20 cellular contexts compared by ENCODE assay signal in the genomic region with DNA sequence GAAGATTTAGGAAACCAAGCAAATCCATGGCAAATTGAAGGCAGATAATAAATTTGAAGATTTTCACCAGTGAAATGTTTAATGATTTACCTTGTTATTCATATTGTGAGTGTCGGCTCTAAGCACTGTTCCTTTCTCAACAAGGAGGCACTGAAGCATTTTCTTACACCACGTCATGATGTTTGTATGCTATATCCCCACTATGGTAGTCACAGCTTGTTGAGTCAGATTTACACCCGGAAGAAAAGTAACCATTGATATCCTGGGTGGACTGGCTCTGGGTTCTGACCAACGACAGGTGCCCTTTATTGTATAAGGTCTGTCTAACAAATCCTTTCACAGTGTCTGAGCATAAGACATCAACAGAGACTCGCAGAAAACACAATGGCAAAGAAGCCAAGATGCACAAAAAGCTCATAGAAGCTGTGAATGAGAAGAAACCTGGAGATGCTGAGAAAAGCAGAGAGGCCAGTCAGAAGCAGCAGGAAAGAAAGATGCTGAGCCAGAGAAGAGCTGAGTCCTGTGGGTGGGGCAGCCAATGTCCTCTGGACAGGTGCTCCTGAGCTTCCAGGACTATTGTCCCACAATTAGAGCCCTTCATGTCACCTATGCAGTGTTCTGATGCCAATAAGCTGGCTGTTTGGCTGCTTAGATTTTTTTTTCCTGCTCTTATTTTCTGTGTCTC. TPM values are rescaled to one million over a fixed set of nuclear protein-coding genes. Genes with fewer than 3 reads are reported as not detected.
A peak's percentile ranks its signal among the peaks of the same experiment; 100 is the strongest.
DNase-seq lines count a peak whose midpoint lies in the region; ATAC-seq and TF ChIP-seq lines count a peak whose summit lies in the region.
"Had no signal": no experiment of that assay in that cellular context is flagged by ENCODE, and none has a peak within 500 bp of the region (broad histone marks: within the 10 kb centered on the region; RNA-seq: fewer than 3 reads in every experiment).

No MANE protein-coding gene starts in this region.

- H3K4me1 Mint-ChIP-seq in WTC11: no peaks in the 10 kb centered on the region; the same call in 1 of the 2 replicates
- H3K4me1 Mint-ChIP-seq: GM23338 had no signal

- TF ChIP-seq CTCF in WTC11 (IDR thresholded peaks at IDR 0.05): no peak

- peak; percentile 68 for DNase-seq in Daoy (ENCODE audit: low read depth)
- peak; percentile 58 for DNase-seq in M059J (ENCODE audit: low read depth)
- DNase-seq in amniotic epithelial cell (ENCODE audit: low read depth): peak; percentile 80
- DNase-seq in kidney glomerular epithelial cell (lab: John Stamatoyannopoulos, UW): peak; percentile 93
- no peak for DNase-seq in T-helper 2 cell
- no peak for DNase-seq in NCI-H82 treated with DMSO at 0.1 percent for 48 hours (lab: John Stamatoyannopoulos, UW; ENCODE audit: unreplicated experiment)
- no peak for DNase-seq in WTC11 (ENCODE audit: low spot score)
- DNase-seq: activated CD4-positive, alpha-beta T cell treated with anti-CD3 and anti-CD28 coated beads, Interleukin-2, amount 50 U/mL, for 48 hours; activated naive CD4-positive, alpha-beta T cell; AML-193; amygdala; effector CD8-positive, alpha-beta T cell; EL; heart right ventricle; MG63; NCI-H1694 treated with DMSO at 0.1 percent for 48 hours; occipital lobe; SIG-M5; testis had no signal

- 0 out of 2 replicates have a peak, but pooled peaks cover 3% of the 10 kb centered on the region for H3K9me3 Mint-ChIP-seq in WTC11
- H3K9me3 Mint-ChIP-seq: GM23338 had no signal

- H3K4me3 Mint-ChIP-seq in WTC11: no peak overlapping the region
- H3K4me3 Mint-ChIP-seq: GM23338 had no signal

- H3K27me3 Mint-ChIP-seq in WTC11 (ENCODE audit: low read depth): no peaks in the 10 kb centered on the region

- POLR2A ChIA-PET in WTC11 (lab: Charles Lee): no interaction called here

- ATAC-seq in WTC11: no peak
- ATAC-seq: GM23338, heart right ventricle had no signal

- no peaks in the 10 kb centered on the region for H3K36me3 Mint-ChIP-seq in WTC11

- CTCF ChIA-PET in WTC11 (lab: Charles Lee): no interaction called here

- H3K27ac Mint-ChIP-seq in WTC11: no peak overlapping the region
- H3K27ac Mint-ChIP-seq: GM23338 had no signal

TF ChIP-seq in WTC11, 78 proteins besides CTCF, POLR2A, EP300 and RAD21 (continues in another document):
- TF ChIP-seq RELA (CRISPR knock-in tag; IDR thresholded peaks at IDR 0.05; ENCODE audit: borderline replicate concordance) (no peak), KAT7 (CRISPR knock-in tag; IDR thresholded peaks at IDR 0.05; ENCODE audit: borderline replicate concordance) (no peak), TEAD1 (CRISPR knock-in tag; IDR thresholded peaks at IDR 0.05) (no peak), ZNF219 (CRISPR knock-in tag; IDR thresholded peaks at IDR 0.05; ENCODE audit: borderline replicate concordance) (no peak), ZNF396 (CRISPR knock-in tag; IDR thresholded peaks at IDR 0.05; ENCODE audit: borderline replicate concordance) (no peak), FOXP1 (CRISPR knock-in tag; IDR thresholded peaks at IDR 0.05; ENCODE audit: borderline replicate concordance) (no peak), ELF4 (CRISPR knock-in tag; IDR thresholded peaks at IDR 0.05; ENCODE audit: low read depth) (no peak), NFATC4 (CRISPR knock-in tag; IDR thresholded peaks at IDR 0.05) (no peak), EMX1 (CRISPR knock-in tag; IDR thresholded peaks at IDR 0.05) (no peak)
- TF ChIP-seq, protein P1, sequence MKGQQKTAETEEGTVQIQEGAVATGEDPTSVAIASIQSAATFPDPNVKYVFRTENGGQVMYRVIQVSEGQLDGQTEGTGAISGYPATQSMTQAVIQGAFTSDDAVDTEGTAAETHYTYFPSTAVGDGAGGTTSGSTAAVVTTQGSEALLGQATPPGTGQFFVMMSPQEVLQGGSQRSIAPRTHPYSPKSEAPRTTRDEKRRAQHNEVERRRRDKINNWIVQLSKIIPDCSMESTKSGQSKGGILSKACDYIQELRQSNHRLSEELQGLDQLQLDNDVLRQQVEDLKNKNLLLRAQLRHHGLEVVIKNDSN (CRISPR knock-in tag; IDR thresholded peaks at IDR 0.05): no peak
- TF ChIP-seq, protein P2, sequence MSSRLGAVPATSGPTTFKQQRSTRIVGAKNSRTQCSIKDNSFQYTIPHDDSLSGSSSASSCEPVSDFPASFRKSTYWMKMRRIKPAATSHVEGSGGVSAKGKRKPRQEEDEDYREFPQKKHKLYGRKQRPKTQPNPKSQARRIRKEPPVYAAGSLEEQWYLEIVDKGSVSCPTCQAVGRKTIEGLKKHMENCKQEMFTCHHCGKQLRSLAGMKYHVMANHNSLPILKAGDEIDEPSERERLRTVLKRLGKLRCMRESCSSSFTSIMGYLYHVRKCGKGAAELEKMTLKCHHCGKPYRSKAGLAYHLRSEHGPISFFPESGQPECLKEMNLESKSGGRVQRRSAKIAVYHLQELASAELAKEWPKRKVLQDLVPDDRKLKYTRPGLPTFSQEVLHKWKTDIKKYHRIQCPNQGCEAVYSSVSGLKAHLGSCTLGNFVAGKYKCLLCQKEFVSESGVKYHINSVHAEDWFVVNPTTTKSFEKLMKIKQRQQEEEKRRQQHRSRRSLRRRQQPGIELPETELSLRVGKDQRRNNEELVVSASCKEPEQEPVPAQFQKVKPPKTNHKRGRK (CRISPR knock-in tag; IDR thresholded peaks at IDR 0.05; ENCODE audit: borderline replicate concordance): no peak
- TF ChIP-seq, protein P3, sequence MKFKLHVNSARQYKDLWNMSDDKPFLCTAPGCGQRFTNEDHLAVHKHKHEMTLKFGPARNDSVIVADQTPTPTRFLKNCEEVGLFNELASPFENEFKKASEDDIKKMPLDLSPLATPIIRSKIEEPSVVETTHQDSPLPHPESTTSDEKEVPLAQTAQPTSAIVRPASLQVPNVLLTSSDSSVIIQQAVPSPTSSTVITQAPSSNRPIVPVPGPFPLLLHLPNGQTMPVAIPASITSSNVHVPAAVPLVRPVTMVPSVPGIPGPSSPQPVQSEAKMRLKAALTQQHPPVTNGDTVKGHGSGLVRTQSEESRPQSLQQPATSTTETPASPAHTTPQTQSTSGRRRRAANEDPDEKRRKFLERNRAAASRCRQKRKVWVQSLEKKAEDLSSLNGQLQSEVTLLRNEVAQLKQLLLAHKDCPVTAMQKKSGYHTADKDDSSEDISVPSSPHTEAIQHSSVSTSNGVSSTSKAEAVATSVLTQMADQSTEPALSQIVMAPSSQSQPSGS (CRISPR knock-in tag; IDR thresholded peaks at IDR 0.05; ENCODE audit: borderline replicate concordance, low read depth): no peak
- TF ChIP-seq, protein P4, sequence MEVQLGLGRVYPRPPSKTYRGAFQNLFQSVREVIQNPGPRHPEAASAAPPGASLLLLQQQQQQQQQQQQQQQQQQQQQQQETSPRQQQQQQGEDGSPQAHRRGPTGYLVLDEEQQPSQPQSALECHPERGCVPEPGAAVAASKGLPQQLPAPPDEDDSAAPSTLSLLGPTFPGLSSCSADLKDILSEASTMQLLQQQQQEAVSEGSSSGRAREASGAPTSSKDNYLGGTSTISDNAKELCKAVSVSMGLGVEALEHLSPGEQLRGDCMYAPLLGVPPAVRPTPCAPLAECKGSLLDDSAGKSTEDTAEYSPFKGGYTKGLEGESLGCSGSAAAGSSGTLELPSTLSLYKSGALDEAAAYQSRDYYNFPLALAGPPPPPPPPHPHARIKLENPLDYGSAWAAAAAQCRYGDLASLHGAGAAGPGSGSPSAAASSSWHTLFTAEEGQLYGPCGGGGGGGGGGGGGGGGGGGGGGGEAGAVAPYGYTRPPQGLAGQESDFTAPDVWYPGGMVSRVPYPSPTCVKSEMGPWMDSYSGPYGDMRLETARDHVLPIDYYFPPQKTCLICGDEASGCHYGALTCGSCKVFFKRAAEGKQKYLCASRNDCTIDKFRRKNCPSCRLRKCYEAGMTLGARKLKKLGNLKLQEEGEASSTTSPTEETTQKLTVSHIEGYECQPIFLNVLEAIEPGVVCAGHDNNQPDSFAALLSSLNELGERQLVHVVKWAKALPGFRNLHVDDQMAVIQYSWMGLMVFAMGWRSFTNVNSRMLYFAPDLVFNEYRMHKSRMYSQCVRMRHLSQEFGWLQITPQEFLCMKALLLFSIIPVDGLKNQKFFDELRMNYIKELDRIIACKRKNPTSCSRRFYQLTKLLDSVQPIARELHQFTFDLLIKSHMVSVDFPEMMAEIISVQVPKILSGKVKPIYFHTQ (CRISPR knock-in tag; IDR thresholded peaks at IDR 0.05): no peak
- TF ChIP-seq, protein P5, sequence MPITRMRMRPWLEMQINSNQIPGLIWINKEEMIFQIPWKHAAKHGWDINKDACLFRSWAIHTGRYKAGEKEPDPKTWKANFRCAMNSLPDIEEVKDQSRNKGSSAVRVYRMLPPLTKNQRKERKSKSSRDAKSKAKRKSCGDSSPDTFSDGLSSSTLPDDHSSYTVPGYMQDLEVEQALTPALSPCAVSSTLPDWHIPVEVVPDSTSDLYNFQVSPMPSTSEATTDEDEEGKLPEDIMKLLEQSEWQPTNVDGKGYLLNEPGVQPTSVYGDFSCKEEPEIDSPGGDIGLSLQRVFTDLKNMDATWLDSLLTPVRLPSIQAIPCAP (CRISPR knock-in tag; IDR thresholded peaks at IDR 0.05): no peak
- TF ChIP-seq, protein P6, sequence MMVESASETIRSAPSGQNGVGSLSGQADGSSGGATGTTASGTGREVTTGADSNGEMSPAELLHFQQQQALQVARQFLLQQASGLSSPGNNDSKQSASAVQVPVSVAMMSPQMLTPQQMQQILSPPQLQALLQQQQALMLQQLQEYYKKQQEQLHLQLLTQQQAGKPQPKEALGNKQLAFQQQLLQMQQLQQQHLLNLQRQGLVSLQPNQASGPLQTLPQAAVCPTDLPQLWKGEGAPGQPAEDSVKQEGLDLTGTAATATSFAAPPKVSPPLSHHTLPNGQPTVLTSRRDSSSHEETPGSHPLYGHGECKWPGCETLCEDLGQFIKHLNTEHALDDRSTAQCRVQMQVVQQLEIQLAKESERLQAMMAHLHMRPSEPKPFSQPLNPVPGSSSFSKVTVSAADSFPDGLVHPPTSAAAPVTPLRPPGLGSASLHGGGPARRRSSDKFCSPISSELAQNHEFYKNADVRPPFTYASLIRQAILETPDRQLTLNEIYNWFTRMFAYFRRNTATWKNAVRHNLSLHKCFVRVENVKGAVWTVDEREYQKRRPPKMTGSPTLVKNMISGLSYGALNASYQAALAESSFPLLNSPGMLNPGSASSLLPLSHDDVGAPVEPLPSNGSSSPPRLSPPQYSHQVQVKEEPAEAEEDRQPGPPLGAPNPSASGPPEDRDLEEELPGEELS (CRISPR knock-in tag; IDR thresholded peaks at IDR 0.05): no peak

RNA-seq across cellular contexts. Expression of a gene that starts 49.7 kb away (rescaled TPM):
- 56.0 and 64.9 TPM in 2 replicates for total RNA-seq in Daoy (2014; rRNA removed; shearing (Covaris generic))
- total RNA-seq in M059J (2014; rRNA removed; shearing (Covaris generic)): 52.5 and 75.3 TPM in 2 replicates
- 55.9 to 66.9 TPM (median 60.9 TPM) in 3 replicates for total RNA-seq in WTC11 (2021)

Comparison
In these comparisons a context has a peak if more than half of its experiments do, and no peak if none do; other contexts are left out.
1. DNase-seq: peak in Daoy (single experiment), M059J (single experiment), amniotic epithelial cell (single experiment) and kidney glomerular epithelial cell (single experiment); none in T-helper 2 cell (0 of 5), NCI-H82 treated with DMSO at 0.1 percent for 48 hours (single experiment) and WTC11 (single experiment).